In the genomic region with DNA sequence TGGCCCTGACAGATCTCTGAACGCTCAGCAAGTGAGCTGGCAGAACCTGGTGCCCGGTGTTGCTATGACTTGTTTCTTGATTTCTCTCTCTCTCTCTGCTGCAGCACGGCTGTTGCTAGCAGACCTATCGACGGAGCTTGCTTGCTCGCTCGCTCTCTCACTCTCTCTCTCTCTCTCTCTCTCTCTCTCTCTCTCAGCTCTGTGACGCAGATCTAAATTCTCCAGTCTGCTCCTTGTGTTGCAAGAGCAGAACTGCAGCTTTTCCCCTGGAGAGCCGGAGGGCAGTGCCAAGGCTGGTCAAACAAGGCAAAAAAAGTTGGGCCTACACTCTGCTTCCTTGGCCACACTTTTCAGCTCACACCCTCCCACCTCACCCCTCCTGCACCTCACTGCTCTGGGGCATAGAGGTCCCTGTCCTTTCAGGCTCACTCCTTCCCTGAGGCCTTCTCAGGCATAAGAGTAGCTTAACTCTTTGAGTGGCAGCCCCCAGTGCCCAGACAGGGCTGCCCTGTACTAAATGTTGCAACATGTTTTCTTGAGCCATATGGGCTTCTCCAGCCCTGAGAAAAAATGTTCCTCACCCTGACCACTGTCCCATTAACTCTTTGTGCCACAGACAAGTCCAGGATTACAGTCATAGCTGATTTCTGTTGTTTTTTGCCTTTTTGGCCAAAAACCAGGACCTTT, we compare ENCODE assay signal across 1 cellular context.
TF ChIP-seq lines count a peak whose summit lies in the region.

No MANE protein-coding gene starts in this region.

TF ChIP-seq in HepG2, 621 proteins besides CTCF, POLR2A, EP300 and RAD21 (continued from another document and continues in another):
- TF ChIP-seq HOXA3 (CRISPR knock-in tag; IDR thresholded peaks at IDR 0.05), result peak; percentile 88
- TF ChIP-seq ZNF850 (CRISPR knock-in tag; conservative IDR thresholded peaks at IDR 0.05), result no peak
- TF ChIP-seq, protein P1, sequence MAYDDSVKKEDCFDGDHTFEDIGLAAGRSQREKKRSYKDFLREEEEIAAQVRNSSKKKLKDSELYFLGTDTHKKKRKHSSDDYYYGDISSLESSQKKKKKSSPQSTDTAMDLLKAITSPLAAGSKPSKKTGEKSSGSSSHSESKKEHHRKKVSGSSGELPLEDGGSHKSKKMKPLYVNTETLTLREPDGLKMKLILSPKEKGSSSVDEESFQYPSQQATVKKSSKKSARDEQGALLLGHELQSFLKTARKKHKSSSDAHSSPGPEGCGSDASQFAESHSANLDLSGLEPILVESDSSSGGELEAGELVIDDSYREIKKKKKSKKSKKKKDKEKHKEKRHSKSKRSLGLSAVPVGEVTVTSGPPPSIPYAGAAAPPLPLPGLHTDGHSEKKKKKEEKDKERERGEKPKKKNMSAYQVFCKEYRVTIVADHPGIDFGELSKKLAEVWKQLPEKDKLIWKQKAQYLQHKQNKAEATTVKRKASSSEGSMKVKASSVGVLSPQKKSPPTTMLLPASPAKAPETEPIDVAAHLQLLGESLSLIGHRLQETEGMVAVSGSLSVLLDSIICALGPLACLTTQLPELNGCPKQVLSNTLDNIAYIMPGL (CRISPR knock-in tag; IDR thresholded peaks at IDR 0.05; ENCODE audit: borderline replicate concordance in 1 of 2, low read depth in 1 of 2), result peak; percentile 76 to 78; a peak in 3 of 4 replicates
- no peak for TF ChIP-seq TCF7L2 (IDR thresholded peaks at IDR 0.05; ENCODE audit: low read depth, low read length)
- 0 out of 2 replicates have a peak, but pooled peaks have one; percentile 20 for TF ChIP-seq FOXO1 (CRISPR knock-in tag; IDR thresholded peaks at IDR 0.05)
- peak; percentile 73 for TF ChIP-seq ZBTB21 (CRISPR knock-in tag; IDR thresholded peaks at IDR 0.05)
- no peak for TF ChIP-seq MED13 (CRISPR knock-in tag; IDR thresholded peaks at IDR 0.05)
- TF ChIP-seq, protein P2, sequence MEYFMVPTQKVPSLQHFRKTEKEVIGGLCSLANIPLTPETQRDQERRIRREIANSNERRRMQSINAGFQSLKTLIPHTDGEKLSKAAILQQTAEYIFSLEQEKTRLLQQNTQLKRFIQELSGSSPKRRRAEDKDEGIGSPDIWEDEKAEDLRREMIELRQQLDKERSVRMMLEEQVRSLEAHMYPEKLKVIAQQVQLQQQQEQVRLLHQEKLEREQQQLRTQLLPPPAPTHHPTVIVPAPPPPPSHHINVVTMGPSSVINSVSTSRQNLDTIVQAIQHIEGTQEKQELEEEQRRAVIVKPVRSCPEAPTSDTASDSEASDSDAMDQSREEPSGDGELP (IDR thresholded peaks at IDR 0.05; ENCODE audit: borderline replicate concordance, low read depth), result peak; percentile 17; the same call in 1 of the 2 replicates
- TF ChIP-seq, protein P3, sequence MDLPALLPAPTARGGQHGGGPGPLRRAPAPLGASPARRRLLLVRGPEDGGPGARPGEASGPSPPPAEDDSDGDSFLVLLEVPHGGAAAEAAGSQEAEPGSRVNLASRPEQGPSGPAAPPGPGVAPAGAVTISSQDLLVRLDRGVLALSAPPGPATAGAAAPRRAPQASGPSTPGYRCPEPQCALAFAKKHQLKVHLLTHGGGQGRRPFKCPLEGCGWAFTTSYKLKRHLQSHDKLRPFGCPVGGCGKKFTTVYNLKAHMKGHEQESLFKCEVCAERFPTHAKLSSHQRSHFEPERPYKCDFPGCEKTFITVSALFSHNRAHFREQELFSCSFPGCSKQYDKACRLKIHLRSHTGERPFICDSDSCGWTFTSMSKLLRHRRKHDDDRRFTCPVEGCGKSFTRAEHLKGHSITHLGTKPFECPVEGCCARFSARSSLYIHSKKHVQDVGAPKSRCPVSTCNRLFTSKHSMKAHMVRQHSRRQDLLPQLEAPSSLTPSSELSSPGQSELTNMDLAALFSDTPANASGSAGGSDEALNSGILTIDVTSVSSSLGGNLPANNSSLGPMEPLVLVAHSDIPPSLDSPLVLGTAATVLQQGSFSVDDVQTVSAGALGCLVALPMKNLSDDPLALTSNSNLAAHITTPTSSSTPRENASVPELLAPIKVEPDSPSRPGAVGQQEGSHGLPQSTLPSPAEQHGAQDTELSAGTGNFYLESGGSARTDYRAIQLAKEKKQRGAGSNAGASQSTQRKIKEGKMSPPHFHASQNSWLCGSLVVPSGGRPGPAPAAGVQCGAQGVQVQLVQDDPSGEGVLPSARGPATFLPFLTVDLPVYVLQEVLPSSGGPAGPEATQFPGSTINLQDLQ (CRISPR knock-in tag; IDR thresholded peaks at IDR 0.05), result peak; percentile 62; the same call in 1 of the 2 replicates
- TF ChIP-seq, protein P4, sequence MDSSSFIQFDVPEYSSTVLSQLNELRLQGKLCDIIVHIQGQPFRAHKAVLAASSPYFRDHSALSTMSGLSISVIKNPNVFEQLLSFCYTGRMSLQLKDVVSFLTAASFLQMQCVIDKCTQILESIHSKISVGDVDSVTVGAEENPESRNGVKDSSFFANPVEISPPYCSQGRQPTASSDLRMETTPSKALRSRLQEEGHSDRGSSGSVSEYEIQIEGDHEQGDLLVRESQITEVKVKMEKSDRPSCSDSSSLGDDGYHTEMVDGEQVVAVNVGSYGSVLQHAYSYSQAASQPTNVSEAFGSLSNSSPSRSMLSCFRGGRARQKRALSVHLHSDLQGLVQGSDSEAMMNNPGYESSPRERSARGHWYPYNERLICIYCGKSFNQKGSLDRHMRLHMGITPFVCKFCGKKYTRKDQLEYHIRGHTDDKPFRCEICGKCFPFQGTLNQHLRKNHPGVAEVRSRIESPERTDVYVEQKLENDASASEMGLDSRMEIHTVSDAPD (CRISPR knock-in tag; IDR thresholded peaks at IDR 0.05), result no peak
- 0 out of 2 replicates have a peak, but pooled peaks have one; percentile 32 for TF ChIP-seq ZNF616 (CRISPR knock-in tag; IDR thresholded peaks at IDR 0.05; ENCODE audit: low read depth)
- TF ChIP-seq SNAI1 (CRISPR knock-in tag; IDR thresholded peaks at IDR 0.05; ENCODE audit: borderline replicate concordance), result no peak
- 0 out of 2 replicates have a peak, but pooled peaks have one; percentile 62 for TF ChIP-seq ZNF766 (CRISPR knock-in tag; IDR thresholded peaks at IDR 0.05; ENCODE audit: borderline replicate concordance)
- 0 out of 2 replicates have a peak, but pooled peaks have one; percentile 14 for TF ChIP-seq STAG1 (CRISPR knock-in tag; IDR thresholded peaks at IDR 0.05)
- no peak for TF ChIP-seq SATB2 (CRISPR knock-in tag; IDR thresholded peaks at IDR 0.05)
- TF ChIP-seq SALL2 (CRISPR knock-in tag; IDR thresholded peaks at IDR 0.05), result 0 out of 2 replicates have a peak, but pooled peaks have one; percentile 67
- TF ChIP-seq MBD4 (IDR thresholded peaks at IDR 0.05; ENCODE audit: borderline replicate concordance, low read length), result no peak
- peak; percentile 52; the same call in 1 of the 2 replicates for TF ChIP-seq ZFP90 (CRISPR knock-in tag; IDR thresholded peaks at IDR 0.05; ENCODE audit: borderline replicate concordance)
- TF ChIP-seq KMT2B (CRISPR knock-in tag; IDR thresholded peaks at IDR 0.05), result 0 out of 2 replicates have a peak, but pooled peaks have one; percentile 27
- peak; percentile 46 for TF ChIP-seq ZFX (CRISPR knock-in tag; IDR thresholded peaks at IDR 0.05; ENCODE audit: low read depth)
- peak; percentile 32; the same call in 1 of the 2 replicates for TF ChIP-seq TBX3 (IDR thresholded peaks at IDR 0.05; ENCODE audit: borderline replicate concordance)
- peak; percentile 43; the same call in 1 of the 2 replicates for TF ChIP-seq ZMYM3 (CRISPR knock-in tag; IDR thresholded peaks at IDR 0.05)
- TF ChIP-seq, protein P5, sequence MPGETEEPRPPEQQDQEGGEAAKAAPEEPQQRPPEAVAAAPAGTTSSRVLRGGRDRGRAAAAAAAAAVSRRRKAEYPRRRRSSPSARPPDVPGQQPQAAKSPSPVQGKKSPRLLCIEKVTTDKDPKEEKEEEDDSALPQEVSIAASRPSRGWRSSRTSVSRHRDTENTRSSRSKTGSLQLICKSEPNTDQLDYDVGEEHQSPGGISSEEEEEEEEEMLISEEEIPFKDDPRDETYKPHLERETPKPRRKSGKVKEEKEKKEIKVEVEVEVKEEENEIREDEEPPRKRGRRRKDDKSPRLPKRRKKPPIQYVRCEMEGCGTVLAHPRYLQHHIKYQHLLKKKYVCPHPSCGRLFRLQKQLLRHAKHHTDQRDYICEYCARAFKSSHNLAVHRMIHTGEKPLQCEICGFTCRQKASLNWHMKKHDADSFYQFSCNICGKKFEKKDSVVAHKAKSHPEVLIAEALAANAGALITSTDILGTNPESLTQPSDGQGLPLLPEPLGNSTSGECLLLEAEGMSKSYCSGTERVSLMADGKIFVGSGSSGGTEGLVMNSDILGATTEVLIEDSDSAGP (CRISPR knock-in tag; IDR thresholded peaks at IDR 0.05; ENCODE audit: borderline replicate concordance), result peak; percentile 45; the same call in 1 of the 2 replicates
- TF ChIP-seq ZNF670 (CRISPR knock-in tag; IDR thresholded peaks at IDR 0.05; ENCODE audit: borderline replicate concordance), result no peak
- TF ChIP-seq MXI1 (IDR thresholded peaks at IDR 0.05; ENCODE audit: borderline replicate concordance, low read depth, low read length), result 0 out of 3 replicates have a peak, but pooled peaks have one; percentile 24
- TF ChIP-seq TOE1 (CRISPR knock-in tag; IDR thresholded peaks at IDR 0.05), result no peak
- TF ChIP-seq MEF2D (CRISPR knock-in tag; IDR thresholded peaks at IDR 0.05), result no peak
- peak; percentile 54; the same call in 1 of the 2 replicates for TF ChIP-seq REPIN1 (CRISPR knock-in tag; IDR thresholded peaks at IDR 0.05; ENCODE audit: borderline replicate concordance, low read depth)
- peak; percentile 67 for TF ChIP-seq ZNF331 (CRISPR knock-in tag; IDR thresholded peaks at IDR 0.05)
- peak; percentile 64; the same call in 1 of the 2 replicates for TF ChIP-seq PHF21A (CRISPR knock-in tag; IDR thresholded peaks at IDR 0.05)
- TF ChIP-seq ZFP37 (CRISPR knock-in tag; IDR thresholded peaks at IDR 0.05; ENCODE audit: borderline replicate concordance), result no peak
- TF ChIP-seq, protein P6, sequence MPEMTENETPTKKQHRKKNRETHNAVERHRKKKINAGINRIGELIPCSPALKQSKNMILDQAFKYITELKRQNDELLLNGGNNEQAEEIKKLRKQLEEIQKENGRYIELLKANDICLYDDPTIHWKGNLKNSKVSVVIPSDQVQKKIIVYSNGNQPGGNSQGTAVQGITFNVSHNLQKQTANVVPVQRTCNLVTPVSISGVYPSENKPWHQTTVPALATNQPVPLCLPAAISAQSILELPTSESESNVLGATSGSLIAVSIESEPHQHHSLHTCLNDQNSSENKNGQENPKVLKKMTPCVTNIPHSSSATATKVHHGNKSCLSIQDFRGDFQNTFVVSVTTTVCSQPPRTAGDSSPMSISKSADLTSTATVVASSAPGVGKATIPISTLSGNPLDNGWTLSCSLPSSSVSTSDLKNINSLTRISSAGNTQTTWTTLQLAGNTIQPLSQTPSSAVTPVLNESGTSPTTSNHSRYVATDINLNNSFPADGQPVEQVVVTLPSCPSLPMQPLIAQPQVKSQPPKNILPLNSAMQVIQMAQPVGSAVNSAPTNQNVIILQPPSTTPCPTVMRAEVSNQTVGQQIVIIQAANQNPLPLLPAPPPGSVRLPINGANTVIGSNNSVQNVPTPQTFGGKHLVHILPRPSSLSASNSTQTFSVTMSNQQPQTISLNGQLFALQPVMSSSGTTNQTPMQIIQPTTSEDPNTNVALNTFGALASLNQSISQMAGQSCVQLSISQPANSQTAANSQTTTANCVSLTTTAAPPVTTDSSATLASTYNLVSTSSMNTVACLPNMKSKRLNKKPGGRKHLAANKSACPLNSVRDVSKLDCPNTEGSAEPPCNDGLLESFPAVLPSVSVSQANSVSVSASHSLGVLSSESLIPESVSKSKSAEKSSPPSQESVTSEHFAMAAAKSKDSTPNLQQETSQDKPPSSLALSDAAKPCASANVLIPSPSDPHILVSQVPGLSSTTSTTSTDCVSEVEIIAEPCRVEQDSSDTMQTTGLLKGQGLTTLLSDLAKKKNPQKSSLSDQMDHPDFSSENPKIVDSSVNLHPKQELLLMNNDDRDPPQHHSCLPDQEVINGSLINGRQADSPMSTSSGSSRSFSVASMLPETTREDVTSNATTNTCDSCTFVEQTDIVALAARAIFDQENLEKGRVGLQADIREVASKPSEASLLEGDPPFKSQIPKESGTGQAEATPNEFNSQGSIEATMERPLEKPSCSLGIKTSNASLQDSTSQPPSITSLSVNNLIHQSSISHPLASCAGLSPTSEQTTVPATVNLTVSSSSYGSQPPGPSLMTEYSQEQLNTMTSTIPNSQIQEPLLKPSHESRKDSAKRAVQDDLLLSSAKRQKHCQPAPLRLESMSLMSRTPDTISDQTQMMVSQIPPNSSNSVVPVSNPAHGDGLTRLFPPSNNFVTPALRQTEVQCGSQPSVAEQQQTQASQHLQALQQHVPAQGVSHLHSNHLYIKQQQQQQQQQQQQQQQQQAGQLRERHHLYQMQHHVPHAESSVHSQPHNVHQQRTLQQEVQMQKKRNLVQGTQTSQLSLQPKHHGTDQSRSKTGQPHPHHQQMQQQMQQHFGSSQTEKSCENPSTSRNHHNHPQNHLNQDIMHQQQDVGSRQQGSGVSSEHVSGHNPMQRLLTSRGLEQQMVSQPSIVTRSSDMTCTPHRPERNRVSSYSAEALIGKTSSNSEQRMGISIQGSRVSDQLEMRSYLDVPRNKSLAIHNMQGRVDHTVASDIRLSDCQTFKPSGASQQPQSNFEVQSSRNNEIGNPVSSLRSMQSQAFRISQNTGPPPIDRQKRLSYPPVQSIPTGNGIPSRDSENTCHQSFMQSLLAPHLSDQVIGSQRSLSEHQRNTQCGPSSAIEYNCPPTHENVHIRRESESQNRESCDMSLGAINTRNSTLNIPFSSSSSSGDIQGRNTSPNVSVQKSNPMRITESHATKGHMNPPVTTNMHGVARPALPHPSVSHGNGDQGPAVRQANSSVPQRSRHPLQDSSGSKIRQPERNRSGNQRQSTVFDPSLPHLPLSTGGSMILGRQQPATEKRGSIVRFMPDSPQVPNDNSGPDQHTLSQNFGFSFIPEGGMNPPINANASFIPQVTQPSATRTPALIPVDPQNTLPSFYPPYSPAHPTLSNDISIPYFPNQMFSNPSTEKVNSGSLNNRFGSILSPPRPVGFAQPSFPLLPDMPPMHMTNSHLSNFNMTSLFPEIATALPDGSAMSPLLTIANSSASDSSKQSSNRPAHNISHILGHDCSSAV (CRISPR knock-in tag; IDR thresholded peaks at IDR 0.05; ENCODE audit: borderline replicate concordance), result no peak
- TF ChIP-seq NFIC (IDR thresholded peaks at IDR 0.05; ENCODE audit: low read length), result no peak
- TF ChIP-seq, protein P7, sequence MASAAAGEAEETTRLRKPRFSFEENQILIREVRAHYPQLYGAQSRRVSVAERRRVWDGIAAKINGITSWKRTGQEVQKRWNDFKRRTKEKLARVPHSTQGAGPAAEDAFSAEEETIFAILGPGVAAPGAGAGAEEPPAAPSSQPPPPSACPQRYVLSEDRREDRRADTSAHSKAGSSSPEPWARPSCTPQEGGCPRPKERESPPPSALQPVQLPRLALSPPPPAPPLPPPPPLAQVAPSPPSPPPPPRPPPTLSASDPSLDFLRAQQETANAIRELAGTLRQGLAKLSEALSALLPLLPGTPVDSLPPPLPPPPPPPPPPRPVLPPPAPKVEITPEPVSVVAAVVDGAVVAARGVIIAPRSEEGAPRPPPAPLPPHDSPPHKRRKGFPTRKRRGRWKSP (CRISPR knock-in tag; IDR thresholded peaks at IDR 0.05), result peak; percentile 42; the same call in 1 of the 2 replicates
- no peak for TF ChIP-seq TEAD2 (CRISPR knock-in tag; IDR thresholded peaks at IDR 0.05)
- TF ChIP-seq, protein P8, sequence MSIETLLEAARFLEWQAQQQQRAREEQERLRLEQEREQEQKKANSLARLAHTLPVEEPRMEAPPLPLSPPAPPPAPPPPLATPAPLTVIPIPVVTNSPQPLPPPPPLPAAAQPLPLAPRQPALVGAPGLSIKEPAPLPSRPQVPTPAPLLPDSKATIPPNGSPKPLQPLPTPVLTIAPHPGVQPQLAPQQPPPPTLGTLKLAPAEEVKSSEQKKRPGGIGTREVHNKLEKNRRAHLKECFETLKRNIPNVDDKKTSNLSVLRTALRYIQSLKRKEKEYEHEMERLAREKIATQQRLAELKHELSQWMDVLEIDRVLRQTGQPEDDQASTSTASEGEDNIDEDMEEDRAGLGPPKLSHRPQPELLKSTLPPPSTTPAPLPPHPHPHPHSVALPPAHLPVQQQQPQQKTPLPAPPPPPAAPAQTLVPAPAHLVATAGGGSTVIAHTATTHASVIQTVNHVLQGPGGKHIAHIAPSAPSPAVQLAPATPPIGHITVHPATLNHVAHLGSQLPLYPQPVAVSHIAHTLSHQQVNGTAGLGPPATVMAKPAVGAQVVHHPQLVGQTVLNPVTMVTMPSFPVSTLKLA (IDR thresholded peaks at IDR 0.05), result no peak
